ENCODE assay signal across 19 cellular contexts in genomic region chr3:172291650-172292049, GRCh38.
"Had no signal": no experiment of that assay in that cellular context is flagged by ENCODE, and none has a peak within 500 bp of the region (broad histone marks: within the 10 kb centered on the region; RNA-seq: fewer than 3 reads in every experiment).

No MANE protein-coding gene starts in this region.

- H3K36me3 ChIP-seq: ovary had no signal

- H3K4me3 ChIP-seq: left lung, ovary, thoracic aorta, vagina had no signal

- H3K27ac Mint-ChIP-seq: activated CD8-positive, alpha-beta T cell treated with anti-CD3 and anti-CD28 coated beads, Interleukin-2, amount 10 ng/mL, durations not matched to agents 7 days and 5 days; activated naive CD8-positive, alpha-beta T cell treated with anti-CD3 and anti-CD28 coated beads for 36 hours; T-helper 2 cell treated with Interferon-gamma antibody and Interleukin-4, amounts not matched to agents 5 μg/mL and 100 μg/mL, for 36 hours; type B pancreatic cell had no signal

- ATAC-seq: activated CD8-positive, alpha-beta T cell treated with anti-CD3 and anti-CD28 coated beads, Interleukin-2, amount 10 ng/mL, durations not matched to agents 7 days and 5 days; left lung had no signal

- H3K9me3 ChIP-seq: left lung, ovary, thoracic aorta, vagina had no signal

- H3K27me3 ChIP-seq: left lung, ovary, vagina had no signal

- H3K27me3 Mint-ChIP-seq: activated naive CD8-positive, alpha-beta T cell treated with anti-CD3 and anti-CD28 coated beads for 36 hours had no signal

- DNase-seq: activated CD4-positive, alpha-beta T cell treated with anti-CD3 and anti-CD28 coated beads, Interleukin-2, amount 50 U/mL, for 1 hour; activated CD4-positive, CD25-positive, alpha-beta regulatory T cell treated with anti-CD3 and anti-CD28 coated beads, Interleukin-2, amount 50 U/mL, for 72 hours; activated CD8-positive, alpha-beta T cell treated with anti-CD3 and anti-CD28 coated beads, Interleukin-2, amount 10 ng/mL, durations not matched to agents 7 days and 5 days; activated naive CD8-positive, alpha-beta T cell treated with anti-CD3 and anti-CD28 coated beads for 36 hours; amniotic stem cell; cortex of kidney; immature natural killer cell; left lung; mammary epithelial cell; ovary; stimulated activated CD4-positive, alpha-beta T cell treated with anti-CD3 and anti-CD28 coated beads, Interleukin-4, amount 100 ng/mL, for 24 hours; stimulated activated naive CD4-positive, alpha-beta T cell treated with Interleukin-2 at 50 U/mL for 16 hours had no signal

- H3K27ac ChIP-seq: epithelial cell of prostate, left lung, ovary, vagina, VCaP had no signal

- H3K9me3 Mint-ChIP-seq: activated naive CD8-positive, alpha-beta T cell treated with anti-CD3 and anti-CD28 coated beads for 36 hours; immature natural killer cell; neural crest cell; T-helper 2 cell treated with Interferon-gamma antibody and Interleukin-4, amounts not matched to agents 5 μg/mL and 100 μg/mL, for 36 hours; type B pancreatic cell had no signal

- H3K4me1 Mint-ChIP-seq: neural crest cell had no signal

- H3K4me3 Mint-ChIP-seq: activated CD8-positive, alpha-beta T cell treated with anti-CD3 and anti-CD28 coated beads, Interleukin-2, amount 10 ng/mL, durations not matched to agents 7 days and 5 days; activated naive CD8-positive, alpha-beta T cell treated with anti-CD3 and anti-CD28 coated beads for 36 hours; immature natural killer cell; neural crest cell; T-helper 2 cell treated with Interferon-gamma antibody and Interleukin-4, amounts not matched to agents 5 μg/mL and 100 μg/mL, for 36 hours; type B pancreatic cell had no signal
